ENCODE assay signal across 8 cellular contexts in genomic region chr15:78760091-78760882, GRCh38. TPM values are rescaled to one million over a fixed set of nuclear protein-coding genes. Genes with fewer than 3 reads are reported as not detected.
DNase-seq lines count a peak whose midpoint lies in the region; ATAC-seq and TF ChIP-seq lines count a peak whose summit lies in the region.
"Not testable (repeated sequence)": the region's sequence is repeated elsewhere in the genome, so short reads cannot be mapped to it uniquely, and the experiment has no call there.

No MANE protein-coding gene starts in this region.

- not testable (repeated sequence) for H3K27me3 ChIP-seq in BE2C; right cardiac atrium (ENCODE audit: control insufficient read depth, insufficient read depth)

- H3K9me3 ChIP-seq in BE2C; right cardiac atrium (ENCODE audit: control insufficient read depth, low read length): not testable (repeated sequence)

- H3K4me3 ChIP-seq in BE2C (ENCODE audit: low read depth, low read length); right cardiac atrium (ENCODE audit: low read length): not testable (repeated sequence)

- H3K36me3 Mint-ChIP-seq in IgD-negative memory B cell; activated naive CD4-positive, alpha-beta T cell treated with anti-CD3 and anti-CD28 coated beads, Interleukin-2, amount 50 U/mL, for 72 hours; effector memory CD8-positive, alpha-beta T cell (ENCODE audit: insufficient read depth); nephron (ENCODE audit: low read depth); stimulated activated naive CD8-positive, alpha-beta T cell treated with anti-CD3 and anti-CD28 coated beads, Interleukin-15, Interleukin-2, amounts not matched to agents 100 ng/mL and 50 ng/mL, for 24 hours (ENCODE audit: low read depth): not testable (repeated sequence)

- intact Hi-C loops in right cardiac atrium (cut with DNase I): loop anchor here in 1 of 4 donors (10.0 kb wide), 1 partner anchor 55 kb away; the partner anchor contains the start of gene ADAMTS7

- not testable (repeated sequence) for TF ChIP-seq CTCF in BE2C (IDR thresholded peaks at IDR 0.05; ENCODE audit: low read depth, low read length); nephron (IDR thresholded peaks at IDR 0.05; ENCODE audit: unreplicated experiment in 3 of 3)

- DNase-seq in BE2C (peak; percentile 95), right cardiac atrium (peak; percentile 78 to 92 (median 90))
- DNase-seq in activated naive CD4-positive, alpha-beta T cell treated with anti-CD3 and anti-CD28 coated beads, Interleukin-2, amount 50 U/mL, for 72 hours (ENCODE audit: low spot score in 2 of 2); effector memory CD8-positive, alpha-beta T cell: not testable (repeated sequence)

- not testable (repeated sequence) for H3K27me3 Mint-ChIP-seq in IgD-negative memory B cell; effector memory CD8-positive, alpha-beta T cell; nephron (ENCODE audit: low read depth); stimulated activated naive CD8-positive, alpha-beta T cell treated with anti-CD3 and anti-CD28 coated beads, Interleukin-15, Interleukin-2, amounts not matched to agents 100 ng/mL and 50 ng/mL, for 24 hours

- peaks cover 56% of the 10 kb centered on the region for H3K4me1 ChIP-seq in BE2C
- peaks cover 28% of the 10 kb centered on the region for H3K4me1 ChIP-seq in right cardiac atrium (ENCODE audit: control insufficient read depth, insufficient read depth, low read length)

- H3K4me1 Mint-ChIP-seq in IgD-negative memory B cell: peaks cover 25 to 43% (median 36%) of the 10 kb centered on the region in 3 donors
- peaks cover 19 to 26% of the 10 kb centered on the region in 2 donors for H3K4me1 Mint-ChIP-seq in effector memory CD8-positive, alpha-beta T cell (ENCODE audit: low read depth in 2 of 2)
- H3K4me1 Mint-ChIP-seq in nephron: peaks cover 22% of the 10 kb centered on the region
- peaks cover 50% of the 10 kb centered on the region for H3K4me1 Mint-ChIP-seq in stimulated activated naive CD8-positive, alpha-beta T cell treated with anti-CD3 and anti-CD28 coated beads, Interleukin-15, Interleukin-2, amounts not matched to agents 100 ng/mL and 50 ng/mL, for 24 hours (ENCODE audit: low read depth)

- peak; percentile 57 for ATAC-seq in SK-N-SH treated with all-trans-retinoic acid at 6 μM for 48 hours
- not testable (repeated sequence) for ATAC-seq in activated naive CD4-positive, alpha-beta T cell treated with anti-CD3 and anti-CD28 coated beads, Interleukin-2, amount 50 U/mL, for 72 hours; effector memory CD8-positive, alpha-beta T cell (replicated peaks)
- peak; percentile 55 to 74 for ATAC-seq in right cardiac atrium

- not testable (repeated sequence) for H3K36me3 ChIP-seq in BE2C

- H3K9me3 Mint-ChIP-seq in IgD-negative memory B cell; activated naive CD4-positive, alpha-beta T cell treated with anti-CD3 and anti-CD28 coated beads, Interleukin-2, amount 50 U/mL, for 72 hours; effector memory CD8-positive, alpha-beta T cell; nephron; stimulated activated naive CD8-positive, alpha-beta T cell treated with anti-CD3 and anti-CD28 coated beads, Interleukin-15, Interleukin-2, amounts not matched to agents 100 ng/mL and 50 ng/mL, for 24 hours: not testable (repeated sequence)

- peak overlapping the region; percentile 32 for H3K27ac ChIP-seq in right cardiac atrium (ENCODE audit: low read length)

- H3K27ac Mint-ChIP-seq in IgD-negative memory B cell (peak overlapping the region in 2 of 3 donors; percentile 43 to 97), nephron (peak overlapping the region; percentile 73 to 93 (median 76))
- peak overlapping the region; percentile 36 to 94 for H3K27ac Mint-ChIP-seq in activated naive CD4-positive, alpha-beta T cell treated with anti-CD3 and anti-CD28 coated beads, Interleukin-2, amount 50 U/mL, for 72 hours
- H3K27ac Mint-ChIP-seq in effector memory CD8-positive, alpha-beta T cell: peak overlapping the region; percentile 90 to 91
- H3K27ac Mint-ChIP-seq in stimulated activated naive CD8-positive, alpha-beta T cell treated with anti-CD3 and anti-CD28 coated beads, Interleukin-15, Interleukin-2, amounts not matched to agents 100 ng/mL and 50 ng/mL, for 24 hours: peak overlapping the region; percentile 81

- H3K4me3 Mint-ChIP-seq in IgD-negative memory B cell (peak overlapping the region in 3 of 4 donors; percentile 65 to 84 (median 79)), nephron (peak overlapping the region in 1 of 3 experiments; percentile 34)
- peak overlapping the region in 1 of 2 donors; percentile 68 for H3K4me3 Mint-ChIP-seq in effector memory CD8-positive, alpha-beta T cell
- H3K4me3 Mint-ChIP-seq in stimulated activated naive CD8-positive, alpha-beta T cell treated with anti-CD3 and anti-CD28 coated beads, Interleukin-15, Interleukin-2, amounts not matched to agents 100 ng/mL and 50 ng/mL, for 24 hours: not testable (repeated sequence)

- WGBS in right cardiac atrium: 15% methylated on average over 10 of the region's 13 CpGs

RNA-seq across cellular contexts. Expression of gene ADAMTS7, which starts 51.0 kb away (rescaled TPM):
- polyA plus RNA-seq in BE2C (2012; ENCODE audit: insufficient read depth, insufficient read length, low read depth): 25.4 TPM
- polyA plus RNA-seq in IgD-negative memory B cell: 0.04 TPM
- total RNA-seq in activated naive CD4-positive, alpha-beta T cell treated with anti-CD3 and anti-CD28 coated beads, Interleukin-2, amount 50 U/mL, for 72 hours: 1 to 10 TPM; 1.4 to 4.3 TPM
- 10 to 100 TPM; 38.8 to 85.9 (median 82.0) TPM for total RNA-seq in right cardiac atrium
- polyA plus RNA-seq in right cardiac atrium: 40.3 TPM

Comparison
In these comparisons a context has a peak if more than half of its experiments do, and no peak if none do; other contexts are left out.
1. RNA of gene ADAMTS7, which starts 51.0 kb away (total RNA-seq): 38.8 to 85.9 TPM in right cardiac atrium; 1.4 to 4.3 TPM in activated naive CD4-positive, alpha-beta T cell treated with anti-CD3 and anti-CD28 coated beads, Interleukin-2, amount 50 U/mL, for 72 hours; every median in the first group is over 4 times any median in the second.
2. Peak in every context shown above with its lines, with median percentiles within 50 percentile points of each other: H3K27ac Mint-ChIP-seq.